7 cellular contexts compared by ENCODE assay signal in the genomic region with DNA sequence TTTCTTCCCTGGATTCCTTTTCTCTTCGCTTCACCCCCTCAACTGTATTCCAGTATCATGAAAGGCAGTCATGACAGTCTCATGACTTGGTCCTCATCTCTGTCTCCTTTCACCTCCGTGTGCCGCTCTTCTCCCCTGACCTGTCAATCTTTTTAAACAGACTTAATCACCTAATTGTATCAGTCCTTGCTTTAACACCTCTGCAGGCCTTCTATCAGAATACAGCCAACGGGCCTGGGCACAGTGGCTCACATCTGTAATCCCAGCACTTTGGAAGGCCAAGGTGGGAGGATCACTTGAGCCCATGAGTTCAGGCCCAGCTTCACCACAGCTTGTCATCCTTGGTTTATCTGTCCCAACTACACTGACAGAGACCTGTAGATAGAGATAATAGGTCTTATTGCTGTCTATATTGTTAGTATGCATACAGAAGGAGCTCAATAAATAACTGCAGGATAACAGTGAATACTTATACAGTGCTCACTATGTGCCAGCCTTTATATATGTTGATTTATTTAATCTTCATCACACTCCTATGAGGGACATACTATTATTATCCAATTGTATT. TPM values are rescaled to one million over a fixed set of nuclear protein-coding genes. Genes with fewer than 3 reads are reported as not detected.
DNase-seq lines count a peak whose midpoint lies in the region; ATAC-seq and TF ChIP-seq lines count a peak whose summit lies in the region.

No MANE protein-coding gene starts in this region.

- H3K27me3 ChIP-seq in HL-60 (ENCODE audit: insufficient read depth, poor library complexity, severe bottlenecking): no peaks in the 10 kb centered on the region
- no peaks in the 10 kb centered on the region for H3K27me3 ChIP-seq in stomach
- no peaks in the 10 kb centered on the region for H3K27me3 ChIP-seq in body of pancreas

- no peak for ATAC-seq in activated CD8-positive, alpha-beta T cell treated with anti-CD3 and anti-CD28 coated beads, Interleukin-2, amount 10 ng/mL, durations not matched to agents 7 days and 5 days
- ATAC-seq in body of pancreas: no peak

- no peak for TF ChIP-seq EP300 in stomach (IDR thresholded peaks at IDR 0.05)

- CTCF ChIA-PET in activated CD8-positive, alpha-beta T cell treated with anti-CD3 and anti-CD28 coated beads, Interleukin-2, amount 10 ng/mL, durations not matched to agents 7 days and 5 days (lab: Charles Lee): interaction anchor here (0.7 to 2.0 kb wide), 9 partner anchors 8 to 287 kb away, joined by 3 to 11 read pairs (median 4); partner anchors contain the start of genes AP4M1 and MCM7

- peaks cover 0 to 16% (median under 1%) of the 10 kb centered on the region in 4 donors for H3K36me3 ChIP-seq in stomach
- no peaks in the 10 kb centered on the region for H3K36me3 ChIP-seq in body of pancreas (replicated peaks in 1 of 2; ENCODE audit: insufficient read depth in 1 of 2, low read depth in 2 of 2)

- peak overlapping the region; percentile 93 for H3K4me3 Mint-ChIP-seq in activated CD8-positive, alpha-beta T cell treated with anti-CD3 and anti-CD28 coated beads, Interleukin-2, amount 10 ng/mL, durations not matched to agents 7 days and 5 days

- H3K27ac Mint-ChIP-seq in activated CD8-positive, alpha-beta T cell treated with anti-CD3 and anti-CD28 coated beads, Interleukin-2, amount 10 ng/mL, durations not matched to agents 7 days and 5 days: peak overlapping the region; percentile 95

- peaks cover 30 to 53% (median 36%) of the 10 kb centered on the region in 4 donors for H3K4me1 ChIP-seq in stomach
- peaks cover 29% of the 10 kb centered on the region for H3K4me1 ChIP-seq in body of pancreas

- H3K27ac ChIP-seq in HL-60 (replicated peaks) (peak overlapping the region; percentile 97), stomach (peak overlapping the region; percentile 7 to 89 (median 84)), body of pancreas (peak overlapping the region in 1 of 4 donors; percentile 85)

- H3K4me3 ChIP-seq in HL-60 (replicated peaks; ENCODE audit: insufficient read depth, low read length) (peak overlapping the region; percentile 77), iPS-11a (ENCODE audit: low read depth, low read length) (peak overlapping the region; percentile 96), stomach (peak overlapping the region; percentile 73 to 95 (median 85)), body of pancreas (no peak overlapping the region)

- no peak for TF ChIP-seq CTCF in HL-60 (IDR thresholded peaks at IDR 0.05; ENCODE audit: insufficient read depth, low read length)
- no peak for TF ChIP-seq CTCF in stomach (IDR thresholded peaks at IDR 0.05)
- TF ChIP-seq CTCF in body of pancreas (IDR thresholded peaks at IDR 0.05): no peak

- POLR2A ChIA-PET in activated CD8-positive, alpha-beta T cell treated with anti-CD3 and anti-CD28 coated beads, Interleukin-2, amount 10 ng/mL, durations not matched to agents 7 days and 5 days (lab: Charles Lee): interaction anchor here (0.6 to 3.1 kb wide), 6 partner anchors 9 to 308 kb away, joined by 3 to 34 read pairs (median 5); partner anchors contain the start of genes AP4M1, MCM7, PVRIG and ZCWPW1

- no peaks in the 10 kb centered on the region for H3K9me3 Mint-ChIP-seq in activated CD8-positive, alpha-beta T cell treated with anti-CD3 and anti-CD28 coated beads, Interleukin-2, amount 10 ng/mL, durations not matched to agents 7 days and 5 days (ENCODE audit: insufficient read depth)

- DNase-seq in HL-60 (ENCODE audit: low read depth in 1 of 2, low spot score in 1 of 2): no peak
- DNase-seq in activated CD8-positive, alpha-beta T cell treated with anti-CD3 and anti-CD28 coated beads, Interleukin-2, amount 10 ng/mL, durations not matched to agents 7 days and 5 days: no peak
- DNase-seq in stomach: no peak
- no peak for DNase-seq in NOMO-1 (lab: John Stamatoyannopoulos, UW; ENCODE audit: unreplicated experiment in 2 of 2)
- no peak for DNase-seq in head of caudate nucleus
- no peak for DNase-seq in body of pancreas

- no peaks in the 10 kb centered on the region for H3K9me3 ChIP-seq in stomach
- H3K9me3 ChIP-seq in body of pancreas: no peaks in the 10 kb centered on the region

- 48 to 60% (median 57%) methylated on average over 4 of the region's 4 CpGs for WGBS in stomach, 5 donors
- 67 to 74% methylated on average over 4 of the region's 4 CpGs for WGBS in body of pancreas, 2 donors

- H3K27me3 Mint-ChIP-seq in activated CD8-positive, alpha-beta T cell treated with anti-CD3 and anti-CD28 coated beads, Interleukin-2, amount 10 ng/mL, durations not matched to agents 7 days and 5 days (ENCODE audit: low read depth): no peaks in the 10 kb centered on the region

- H3K4me1 Mint-ChIP-seq in activated CD8-positive, alpha-beta T cell treated with anti-CD3 and anti-CD28 coated beads, Interleukin-2, amount 10 ng/mL, durations not matched to agents 7 days and 5 days (ENCODE audit: low read depth): peaks cover 34% of the 10 kb centered on the region

- peaks cover 46% of the 10 kb centered on the region for H3K36me3 Mint-ChIP-seq in activated CD8-positive, alpha-beta T cell treated with anti-CD3 and anti-CD28 coated beads, Interleukin-2, amount 10 ng/mL, durations not matched to agents 7 days and 5 days (ENCODE audit: low read depth)

- intact Hi-C loops in stomach (cut with DNase I; ENCODE audit: low total_unique reads) (no loop called here), head of caudate nucleus (cut with DNase I) (no loop called here), body of pancreas (cut with DNase I) (no loop called here)

- TF ChIP-seq POLR2A in stomach (IDR thresholded peaks at IDR 0.05) (no peak), body of pancreas (IDR thresholded peaks at IDR 0.05) (no peak)

RNA-seq across cellular contexts. Expression of gene CNPY4, which starts 1.2 kb away (rescaled TPM):
- total RNA-seq in activated CD8-positive, alpha-beta T cell treated with anti-CD3 and anti-CD28 coated beads, Interleukin-2, amount 10 ng/mL, durations not matched to agents 7 days and 5 days: 10 to 100 TPM; 32.4 to 35.5 TPM
- total RNA-seq in stomach: 10 to 100 TPM in 2 of 5 donors, 1 to 10 TPM in 1, under 1 TPM in 2; 0.45 to 10.6 (median 7.1) TPM
- 1 to 10 TPM; 5.7 to 6.3 (median 5.8) TPM for polyA plus RNA-seq in stomach
- 1 to 10 TPM in 1 of 2 donors, under 1 TPM in 1; 0.99 to 2.3 TPM for total RNA-seq in body of pancreas

RNA-seq across cellular contexts. Expression of gene TAF6, which starts 1.4 kb away (rescaled TPM):
- 10 to 100 TPM; 74.6 to 81.0 TPM for total RNA-seq in activated CD8-positive, alpha-beta T cell treated with anti-CD3 and anti-CD28 coated beads, Interleukin-2, amount 10 ng/mL, durations not matched to agents 7 days and 5 days
- 100 to 1,000 TPM in 1 of 5 donors, 10 to 100 TPM in 4; 15.4 to 106 (median 33.8) TPM for total RNA-seq in stomach
- polyA plus RNA-seq in stomach: 10 to 100 TPM; 22.0 to 29.8 (median 24.8) TPM
- total RNA-seq in body of pancreas: 10 to 100 TPM; 30.4 to 51.7 TPM

RNA-seq across cellular contexts. Expression of gene MBLAC1, which starts 6.2 kb away (rescaled TPM):
- total RNA-seq in activated CD8-positive, alpha-beta T cell treated with anti-CD3 and anti-CD28 coated beads, Interleukin-2, amount 10 ng/mL, durations not matched to agents 7 days and 5 days: 1 to 10 TPM; 4.3 to 5.7 TPM
- 1 to 10 TPM in 2 of 5 donors, not detected in 3; 1.3 to 6.1 TPM for total RNA-seq in stomach
- 1 to 10 TPM; 1.3 to 4.2 (median 1.7) TPM for polyA plus RNA-seq in stomach
- 1 to 10 TPM; 2.1 to 5.3 TPM for total RNA-seq in body of pancreas

RNA-seq across cellular contexts. Expression of gene AP4M1, which starts 19.2 kb away (rescaled TPM):
- total RNA-seq in activated CD8-positive, alpha-beta T cell treated with anti-CD3 and anti-CD28 coated beads, Interleukin-2, amount 10 ng/mL, durations not matched to agents 7 days and 5 days: 10 to 100 TPM; 10.8 to 13.0 TPM
- total RNA-seq in stomach (100 to 1,000 TPM in 1 of 5 donors, 10 to 100 TPM in 3, 1 to 10 TPM in 1; 8.4 to 103 (median 19.6) TPM), body of pancreas (10 to 100 TPM in 1 of 2 donors, 1 to 10 TPM in 1; 6.0 to 11.2 TPM)
- 10 to 100 TPM; 14.7 to 24.3 (median 21.3) TPM for polyA plus RNA-seq in stomach

RNA-seq across cellular contexts. Expression of gene MCM7, which starts 19.4 kb away (rescaled TPM):
- total RNA-seq in activated CD8-positive, alpha-beta T cell treated with anti-CD3 and anti-CD28 coated beads, Interleukin-2, amount 10 ng/mL, durations not matched to agents 7 days and 5 days: 100 to 1,000 TPM; 364 to 375 TPM
- total RNA-seq in stomach (100 to 1,000 TPM in 1 of 5 donors, 10 to 100 TPM in 4; 41.3 to 104 (median 88.9) TPM), body of pancreas (10 to 100 TPM; 32.6 to 34.5 TPM)
- 10 to 100 TPM; 39.6 to 54.5 (median 46.4) TPM for polyA plus RNA-seq in stomach

Comparison
In these comparisons a context has a peak if more than half of its experiments do, and no peak if none do; other contexts are left out.
1. H3K4me3 ChIP-seq: peak in HL-60 (single experiment), iPS-11a (single experiment) and stomach (4 of 4); none in body of pancreas (0 of 2).